In the genomic region with DNA sequence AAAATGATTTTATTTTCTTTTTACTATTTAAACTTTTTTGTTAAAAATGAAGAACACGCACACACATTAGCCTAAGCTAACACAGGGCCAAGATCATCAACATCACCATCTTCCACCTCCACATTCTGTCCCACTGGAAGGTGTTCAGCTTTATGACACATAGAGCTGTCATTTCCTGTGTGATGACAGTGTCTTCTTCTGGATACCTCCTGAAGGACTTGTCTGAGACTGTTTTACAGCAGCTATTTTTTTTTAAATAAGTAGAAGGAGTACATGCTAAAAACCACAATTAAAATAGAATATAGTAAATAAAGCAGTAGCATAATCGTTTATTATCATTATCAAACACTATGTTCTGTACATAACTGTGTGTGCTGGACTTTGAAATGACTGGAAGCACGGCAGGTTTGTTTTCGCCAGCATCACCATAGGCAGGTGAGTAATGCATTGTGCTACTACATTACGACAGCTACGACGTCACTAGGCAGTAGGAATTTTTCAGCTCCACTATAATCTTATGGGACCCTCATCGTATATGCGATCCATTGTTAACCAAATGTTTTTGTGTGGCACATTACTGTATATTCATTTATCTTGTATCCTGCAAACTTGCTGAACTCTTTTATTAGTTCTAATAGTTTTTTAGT, we compare ENCODE assay signal across 16 cellular contexts.
DNase-seq lines count a peak whose midpoint lies in the region; ATAC-seq, FAIRE-seq and TF ChIP-seq lines count a peak whose summit lies in the region.
"Had no signal": no experiment of that assay in that cellular context is flagged by ENCODE, and none has a peak within 500 bp of the region (broad histone marks: within the 10 kb centered on the region; RNA-seq: fewer than 3 reads in every experiment).

No MANE protein-coding gene starts in this region.

- H3K4me1 Mint-ChIP-seq in activated naive CD8-positive, alpha-beta T cell treated with anti-CD3 and anti-CD28 coated beads, Interleukin-2, amount 50 U/mL, for 24 hours: no peaks in the 10 kb centered on the region
- H3K4me1 Mint-ChIP-seq in activated naive CD8-positive, alpha-beta T cell treated with anti-CD3 and anti-CD28 coated beads for 36 hours: peaks cover 5% of the 10 kb centered on the region

- DNase-seq in activated naive CD8-positive, alpha-beta T cell treated with anti-CD3 and anti-CD28 coated beads, Interleukin-2, amount 50 U/mL, for 24 hours: no peak
- DNase-seq in activated naive CD8-positive, alpha-beta T cell treated with anti-CD3 and anti-CD28 coated beads for 36 hours: no peak
- DNase-seq in RWPE1 (ENCODE audit: low spot score) (peak; percentile 51), fibroblast of mammary gland (ENCODE audit: low read depth) (peak; percentile 78), urothelium cell line (ENCODE audit: low spot score) (no peak), hippocampal formation (lab: John Stamatoyannopoulos, UW) (no peak), NCI-H345 (lab: John Stamatoyannopoulos, UW) (no peak), T-helper 1 cell (no peak)
- DNase-seq: activated CD4-positive, alpha-beta T cell treated with anti-CD3 and anti-CD28 coated beads for 1 hour; NCI-H1092 treated with DMSO at 0.1 percent for 48 hours; NCI-H2227 treated with DMSO at 0.1 percent for 48 hours; OCI-M1 had no signal

- no peak overlapping the region for H3K27ac Mint-ChIP-seq in activated naive CD8-positive, alpha-beta T cell treated with anti-CD3 and anti-CD28 coated beads, Interleukin-2, amount 50 U/mL, for 24 hours
- no peak overlapping the region for H3K27ac Mint-ChIP-seq in activated naive CD8-positive, alpha-beta T cell treated with anti-CD3 and anti-CD28 coated beads for 36 hours
- H3K27ac Mint-ChIP-seq: brain; T-helper 1 cell treated with Interleukin-12 subunit alpha and Interleukin-12 subunit beta and Interleukin-4 antibody, amounts not matched to agents 30 μg/mL and 1 μg/mL, for 36 hours had no signal

- H3K36me3 Mint-ChIP-seq in activated naive CD8-positive, alpha-beta T cell treated with anti-CD3 and anti-CD28 coated beads, Interleukin-2, amount 50 U/mL, for 24 hours (ENCODE audit: low read depth): no peaks in the 10 kb centered on the region
- H3K36me3 Mint-ChIP-seq in activated naive CD8-positive, alpha-beta T cell treated with anti-CD3 and anti-CD28 coated beads for 36 hours: no peaks in the 10 kb centered on the region
- H3K36me3 Mint-ChIP-seq: brain had no signal

- ATAC-seq in activated naive CD8-positive, alpha-beta T cell treated with anti-CD3 and anti-CD28 coated beads, Interleukin-2, amount 50 U/mL, for 24 hours: peak; percentile 94
- ATAC-seq: gastroesophageal sphincter had no signal

- POLR2A ChIA-PET in RWPE1 (lab: Yijun Ruan, JAX; ENCODE audit: low non-redundant PET): no interaction called here

- CTCF ChIA-PET in RWPE1 (lab: Yijun Ruan, JAX): interaction anchor here (0.7 to 1.2 kb wide), 2 partner anchors 13 to 34 kb away, joined by 3 to 7 read pairs; no protein-coding TSS in a partner anchor

- H3K27me3 Mint-ChIP-seq in activated naive CD8-positive, alpha-beta T cell treated with anti-CD3 and anti-CD28 coated beads, Interleukin-2, amount 50 U/mL, for 24 hours: peaks cover 39% of the 10 kb centered on the region
- H3K27me3 Mint-ChIP-seq in activated naive CD8-positive, alpha-beta T cell treated with anti-CD3 and anti-CD28 coated beads for 36 hours: peaks cover 60% of the 10 kb centered on the region

- H3K9me3 Mint-ChIP-seq in activated naive CD8-positive, alpha-beta T cell treated with anti-CD3 and anti-CD28 coated beads, Interleukin-2, amount 50 U/mL, for 24 hours: no peaks in the 10 kb centered on the region
- H3K9me3 Mint-ChIP-seq in activated naive CD8-positive, alpha-beta T cell treated with anti-CD3 and anti-CD28 coated beads for 36 hours: no peaks in the 10 kb centered on the region
- H3K9me3 Mint-ChIP-seq: T-helper 1 cell treated with Interleukin-12 subunit alpha and Interleukin-12 subunit beta and Interleukin-4 antibody, amounts not matched to agents 30 μg/mL and 1 μg/mL, for 36 hours had no signal

- no peak overlapping the region for H3K4me3 ChIP-seq in fibroblast of mammary gland (ENCODE audit: control insufficient read depth, low read depth, low read length)
- H3K4me3 ChIP-seq: gastroesophageal sphincter, thoracic aorta had no signal

- TF ChIP-seq CTCF in RWPE1 (conservative IDR thresholded peaks at IDR 0.05; ENCODE audit: low read depth) (no peak), fibroblast of mammary gland (conservative IDR thresholded peaks at IDR 0.05; ENCODE audit: control insufficient read depth, insufficient read depth, low read depth, low read length) (no peak)

- H3K27ac ChIP-seq in RWPE1: no peak overlapping the region
- H3K27ac ChIP-seq: gastroesophageal sphincter, thoracic aorta had no signal

- H3K4me3 Mint-ChIP-seq in activated naive CD8-positive, alpha-beta T cell treated with anti-CD3 and anti-CD28 coated beads, Interleukin-2, amount 50 U/mL, for 24 hours: no peak overlapping the region
- no peak overlapping the region for H3K4me3 Mint-ChIP-seq in activated naive CD8-positive, alpha-beta T cell treated with anti-CD3 and anti-CD28 coated beads for 36 hours
- H3K4me3 Mint-ChIP-seq: brain; T-helper 1 cell treated with Interleukin-12 subunit alpha and Interleukin-12 subunit beta and Interleukin-4 antibody, amounts not matched to agents 30 μg/mL and 1 μg/mL, for 36 hours had no signal

- FAIRE-seq in urothelium cell line (lab: Jason Lieb, UNC): peak; percentile 32

Comparison
In these comparisons a context has a peak if more than half of its experiments do, and no peak if none do; other contexts are left out.
1. DNase-seq: peak in RWPE1 (single experiment) and fibroblast of mammary gland (single experiment); none in activated naive CD8-positive, alpha-beta T cell treated with anti-CD3 and anti-CD28 coated beads, Interleukin-2, amount 50 U/mL, for 24 hours (single experiment), activated naive CD8-positive, alpha-beta T cell treated with anti-CD3 and anti-CD28 coated beads for 36 hours (single experiment), urothelium cell line (single experiment), hippocampal formation (0 of 2), NCI-H345 (single experiment) and T-helper 1 cell (0 of 5).